10 cellular contexts compared by ENCODE assay signal in the genomic region with DNA sequence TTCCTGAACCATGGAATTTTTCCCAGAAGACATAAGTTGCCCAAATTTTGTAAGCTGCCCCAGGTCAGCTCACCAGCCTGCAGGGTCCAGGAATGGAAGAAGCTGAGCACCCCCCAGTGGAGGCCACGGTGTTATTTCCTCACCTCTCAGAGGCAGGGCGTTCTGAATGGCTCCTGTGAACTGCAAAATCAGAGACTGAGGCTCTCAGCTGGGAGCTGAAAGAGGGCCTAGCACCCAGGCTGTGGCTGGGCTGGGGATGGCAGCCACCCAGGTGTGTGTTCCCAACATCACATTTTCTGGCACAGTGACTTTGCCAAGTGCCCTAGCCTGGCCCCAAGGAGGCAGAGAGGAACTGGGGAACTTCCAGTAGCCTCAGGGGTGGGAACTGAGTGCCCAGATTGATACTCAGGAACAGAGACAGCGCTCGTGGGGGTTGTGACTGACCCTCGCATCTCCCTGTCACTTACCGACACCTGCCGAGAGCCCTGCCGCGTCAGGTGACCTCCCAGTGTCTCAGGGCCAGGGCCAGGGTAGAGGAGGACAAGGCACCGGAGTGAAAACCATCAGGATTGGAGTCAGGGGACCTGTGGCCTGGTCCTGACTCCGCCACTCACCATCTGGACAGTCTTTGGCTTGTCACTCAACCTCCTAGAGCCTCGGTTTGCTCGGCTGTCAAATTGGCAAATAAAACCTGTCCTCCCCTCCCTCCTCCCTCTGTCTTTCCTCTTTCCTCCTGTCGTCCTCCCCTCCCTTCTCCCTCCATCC.
DNase-seq lines count a peak whose midpoint lies in the region; TF ChIP-seq lines count a peak whose summit lies in the region.
"Had no signal": no experiment of that assay in that cellular context is flagged by ENCODE, and none has a peak within 500 bp of the region (broad histone marks: within the 10 kb centered on the region; RNA-seq: fewer than 3 reads in every experiment).

No MANE protein-coding gene starts in this region.

- TF ChIP-seq CTCF in 22Rv1 (IDR thresholded peaks at IDR 0.05) (peak; percentile 17; the same call in 1 of the 2 replicates), GM12872 (IDR thresholded peaks at IDR 0.05; ENCODE audit: insufficient read depth, low read depth, low read length) (0 out of 3 replicates have a peak, but pooled peaks have one; percentile 15)

- DNase-seq in RPMI8226: peak; percentile 64
- DNase-seq in germinal center (ENCODE audit: low spot score): peak; percentile 28
- no peak for DNase-seq in epidermal melanocyte (ENCODE audit: insufficient read length, low spot score)
- DNase-seq in D341Med (ENCODE audit: low spot score): no peak
- no peak for DNase-seq in SKM-1 treated with dmso at 0.1 percent for 144 hours (lab: John Stamatoyannopoulos, UW; ENCODE audit: unreplicated experiment)
- DNase-seq in inferior parietal cortex (ENCODE audit: extremely low spot score): no peak
- DNase-seq: activated T-cell treated with anti-CD3 and anti-CD28 coated beads, Interleukin-2, amount 50 U/mL, for 48 hours; lower lobe of right lung had no signal

- H3K27ac ChIP-seq in 22Rv1: no peak overlapping the region
- H3K27ac ChIP-seq: lower lobe of right lung had no signal

Comparison
In these comparisons a context has a peak if more than half of its experiments do, and no peak if none do; other contexts are left out.
1. DNase-seq: peak in RPMI8226 (single experiment) and germinal center (single experiment); none in epidermal melanocyte (single experiment), D341Med (single experiment), SKM-1 treated with dmso at 0.1 percent for 144 hours (single experiment) and inferior parietal cortex (single experiment).